ENCODE assay signal across 23 cellular contexts in genomic region chr10:121457729-121458128, GRCh38.
"Had no signal": no experiment of that assay in that cellular context is flagged by ENCODE, and none has a peak within 500 bp of the region (broad histone marks: within the 10 kb centered on the region; RNA-seq: fewer than 3 reads in every experiment).

No MANE protein-coding gene starts in this region.

- H3K27me3 ChIP-seq: adrenal gland, body of pancreas, breast epithelium had no signal

- DNase-seq: activated CD4-positive, alpha-beta T cell treated with anti-CD3 and anti-CD28 coated beads for 36 hours; activated CD4-positive, alpha-beta T cell treated with anti-CD3 and anti-CD28 coated beads, Interleukin-2, amount 10 ng/mL, durations not matched to agents 7 days and 5 days; activated CD4-positive, alpha-beta T cell treated with anti-CD3 and anti-CD28 coated beads, Interleukin-2, amount 50 U/mL, for 48 hours; activated CD8-positive, alpha-beta T cell treated with anti-CD3 and anti-CD28 coated beads, Interleukin-2, amount 10 ng/mL, durations not matched to agents 7 days and 5 days; activated gamma-delta T cell treated with Interleukin-2 at 50 U/mL for 16 hours; activated naive CD4-positive, alpha-beta T cell treated with anti-CD3 and anti-CD28 coated beads for 36 hours; activated T-cell treated with anti-CD3 and anti-CD28 coated beads, Interleukin-2, amount 50 U/mL, for 4 hours; adrenal gland; Karpas-422; NCI-H1048; NCI-H1105 treated with DMSO at 0.1 percent for 48 hours; NCI-H1436; NCI-H1694 treated with DMSO at 0.1 percent for 48 hours; NCI-H2081; NCI-H2227 treated with DMSO at 0.1 percent for 48 hours; NCI-H446; NCI-H510A treated with DMSO at 0.1 percent for 48 hours; NCI-H526 treated with DMSO at 0.1 percent for 48 hours; PC-9; Right ventricle myocardium superior had no signal

- H3K4me1 ChIP-seq: adrenal gland, breast epithelium had no signal

- H3K4me3 ChIP-seq: adrenal gland, body of pancreas, breast epithelium, PC-9, SK-N-MC had no signal

- H3K9me3 ChIP-seq: adrenal gland, body of pancreas, breast epithelium had no signal

- H3K36me3 ChIP-seq: adrenal gland, breast epithelium had no signal

- H3K27ac ChIP-seq: adrenal gland, body of pancreas, breast epithelium, PC-9, SK-N-MC had no signal
